Comparison of ENCODE assay signal across 10 cellular contexts in genomic region chr15:83653639-83654378, GRCh38. TPM values are rescaled to one million over a fixed set of nuclear protein-coding genes. Genes with fewer than 3 reads are reported as not detected.
DNase-seq lines count a peak whose midpoint lies in the region; ATAC-seq and TF ChIP-seq lines count a peak whose summit lies in the region.
"Had no signal": no experiment of that assay in that cellular context is flagged by ENCODE, and none has a peak within 500 bp of the region (broad histone marks: within the 10 kb centered on the region; RNA-seq: fewer than 3 reads in every experiment).

Gene ADAMTSL3 (plus strand): TSS chr15:83654123. CDS start chr15:83655762, 1,639 bp downstream.

- no peak within 1 kb of the TSS for H3K4me3 Mint-ChIP-seq in CD8-positive, alpha-beta T cell
- no peak within 1 kb of the TSS for H3K4me3 Mint-ChIP-seq in activated naive CD8-positive, alpha-beta T cell treated with anti-CD3 and anti-CD28 coated beads for 36 hours
- H3K4me3 Mint-ChIP-seq: activated naive CD4-positive, alpha-beta T cell treated with anti-CD3 and anti-CD28 coated beads, Interleukin-2, amount 50 U/mL, for 24 hours had no signal

- POLR2A ChIA-PET in CD8-positive, alpha-beta T cell (lab: Charles Lee) = no interaction called here

- peaks cover 29% of the 10 kb centered on the region for H3K27me3 Mint-ChIP-seq in CD8-positive, alpha-beta T cell (ENCODE audit: low read depth)
- H3K27me3 Mint-ChIP-seq in activated naive CD8-positive, alpha-beta T cell treated with anti-CD3 and anti-CD28 coated beads for 36 hours = peaks cover 45% of the 10 kb centered on the region

- H3K4me3 ChIP-seq in muscle layer of duodenum (ENCODE audit: low read depth in 1 of 2, low read length in 2 of 2) = peak within 1 kb of the TSS; percentile 46 to 63
- no peak within 1 kb of the TSS for H3K4me3 ChIP-seq in CD8-positive, alpha-beta T cell (ENCODE audit: low read depth, low read length)

- CTCF ChIA-PET in CD8-positive, alpha-beta T cell (lab: Charles Lee) = no interaction called here

- no peaks in the 10 kb centered on the region for H3K9me3 ChIP-seq in muscle layer of duodenum (ENCODE audit: control insufficient read depth in 1 of 2, low read length in 2 of 2)
- H3K9me3 ChIP-seq in CD8-positive, alpha-beta T cell (ENCODE audit: low read length) = no peaks in the 10 kb centered on the region

- DNase-seq in NCI-H748 (lab: John Stamatoyannopoulos, UW; ENCODE audit: unreplicated experiment) (peak; percentile 52), NCI-H748 treated with DMSO at 0.1 percent for 48 hours (lab: John Stamatoyannopoulos, UW) (no peak), foreskin keratinocyte (peak in 1 of 2 donors; percentile 12), NOMO-1 treated with dmso at 0.1 percent for 144 hours (lab: John Stamatoyannopoulos, UW; ENCODE audit: unreplicated experiment) (no peak)
- DNase-seq in CD8-positive, alpha-beta T cell = no peak
- no peak for DNase-seq in activated naive CD8-positive, alpha-beta T cell treated with anti-CD3 and anti-CD28 coated beads for 36 hours

- H3K27me3 ChIP-seq in foreskin keratinocyte (peaks cover 90% of the 10 kb centered on the region), muscle layer of duodenum (ENCODE audit: low read depth, low read length) (no peaks in the 10 kb centered on the region)
- peaks cover 7% of the 10 kb centered on the region for H3K27me3 ChIP-seq in CD8-positive, alpha-beta T cell (ENCODE audit: insufficient read depth, low read length)

- H3K4me1 Mint-ChIP-seq in CD8-positive, alpha-beta T cell (ENCODE audit: low read depth) = no peaks in the 10 kb centered on the region
- no peaks in the 10 kb centered on the region for H3K4me1 Mint-ChIP-seq in activated naive CD8-positive, alpha-beta T cell treated with anti-CD3 and anti-CD28 coated beads for 36 hours
- H3K4me1 Mint-ChIP-seq: activated naive CD4-positive, alpha-beta T cell treated with anti-CD3 and anti-CD28 coated beads, Interleukin-2, amount 50 U/mL, for 24 hours had no signal

- intact Hi-C loops in CD8-positive, alpha-beta T cell (cut with DNase I, micrococcal nuclease) = no loop called here

- no peak within 1 kb of the TSS for H3K27ac Mint-ChIP-seq in CD8-positive, alpha-beta T cell
- H3K27ac Mint-ChIP-seq in activated naive CD8-positive, alpha-beta T cell treated with anti-CD3 and anti-CD28 coated beads for 36 hours = no peak within 1 kb of the TSS
- H3K27ac Mint-ChIP-seq: activated naive CD4-positive, alpha-beta T cell treated with anti-CD3 and anti-CD28 coated beads, Interleukin-2, amount 50 U/mL, for 24 hours had no signal

- ATAC-seq in foreskin keratinocyte (peak; percentile 65), GM21367 (IDR thresholded peaks at IDR 0.05; ENCODE audit: unreplicated experiment) (no peak)
- ATAC-seq in CD8-positive, alpha-beta T cell = no peak

- H3K36me3 Mint-ChIP-seq in CD8-positive, alpha-beta T cell = no peaks in the 10 kb centered on the region
- no peaks in the 10 kb centered on the region for H3K36me3 Mint-ChIP-seq in activated naive CD8-positive, alpha-beta T cell treated with anti-CD3 and anti-CD28 coated beads for 36 hours
- H3K36me3 Mint-ChIP-seq: activated naive CD4-positive, alpha-beta T cell treated with anti-CD3 and anti-CD28 coated beads, Interleukin-2, amount 50 U/mL, for 24 hours had no signal

- H3K4me1 ChIP-seq in foreskin keratinocyte (no peaks in the 10 kb centered on the region), muscle layer of duodenum (ENCODE audit: control insufficient read depth in 1 of 2, insufficient read depth in 2 of 2, low read length in 2 of 2) (peaks cover 0 to 3% of the 10 kb centered on the region in 2 donors)
- no peaks in the 10 kb centered on the region for H3K4me1 ChIP-seq in CD8-positive, alpha-beta T cell (ENCODE audit: insufficient read depth, low read length)

- TF ChIP-seq CTCF in foreskin keratinocyte (conservative IDR thresholded peaks at IDR 0.05) = peak; percentile 9
- no peak for TF ChIP-seq CTCF in CD8-positive, alpha-beta T cell (IDR thresholded peaks at IDR 0.05)

- no peak within 1 kb of the TSS for H3K27ac ChIP-seq in foreskin keratinocyte
- H3K27ac ChIP-seq in muscle layer of duodenum (ENCODE audit: low read length) = peak within 1 kb of the TSS; percentile 45
- H3K27ac ChIP-seq in CD8-positive, alpha-beta T cell (ENCODE audit: low read depth, low read length) = no peak within 1 kb of the TSS

- H3K36me3 ChIP-seq in muscle layer of duodenum (ENCODE audit: control insufficient read depth in 1 of 2, insufficient read depth in 2 of 2, low read length in 2 of 2) = no peaks in the 10 kb centered on the region
- no peaks in the 10 kb centered on the region for H3K36me3 ChIP-seq in CD8-positive, alpha-beta T cell (ENCODE audit: insufficient read depth, low read length)

- no peaks in the 10 kb centered on the region for H3K9me3 Mint-ChIP-seq in CD8-positive, alpha-beta T cell
- H3K9me3 Mint-ChIP-seq in activated naive CD8-positive, alpha-beta T cell treated with anti-CD3 and anti-CD28 coated beads for 36 hours = no peaks in the 10 kb centered on the region
- H3K9me3 Mint-ChIP-seq: activated naive CD4-positive, alpha-beta T cell treated with anti-CD3 and anti-CD28 coated beads, Interleukin-2, amount 50 U/mL, for 24 hours had no signal

RNA-seq across cellular contexts. Expression of gene ADAMTSL3, which starts in this region (rescaled TPM):
- not detected in 2 replicates for total RNA-seq in foreskin keratinocyte
- 0.01 TPM in 1 of 2 replicates, not detected in the other for polyA plus RNA-seq in foreskin keratinocyte
- total RNA-seq in CD8-positive, alpha-beta T cell = not detected
- not detected for total RNA-seq in activated naive CD8-positive, alpha-beta T cell treated with anti-CD3 and anti-CD28 coated beads for 36 hours
- total RNA-seq: HT1080 had no signal

Comparison
In these comparisons a context has a peak if more than half of its experiments do, and no peak if none do; other contexts are left out.
1. Peak in ATAC-seq in foreskin keratinocyte; RNA of the gene not detected or under 1 TPM.